Comparison of ENCODE assay signal across 21 cellular contexts in the genomic region with DNA sequence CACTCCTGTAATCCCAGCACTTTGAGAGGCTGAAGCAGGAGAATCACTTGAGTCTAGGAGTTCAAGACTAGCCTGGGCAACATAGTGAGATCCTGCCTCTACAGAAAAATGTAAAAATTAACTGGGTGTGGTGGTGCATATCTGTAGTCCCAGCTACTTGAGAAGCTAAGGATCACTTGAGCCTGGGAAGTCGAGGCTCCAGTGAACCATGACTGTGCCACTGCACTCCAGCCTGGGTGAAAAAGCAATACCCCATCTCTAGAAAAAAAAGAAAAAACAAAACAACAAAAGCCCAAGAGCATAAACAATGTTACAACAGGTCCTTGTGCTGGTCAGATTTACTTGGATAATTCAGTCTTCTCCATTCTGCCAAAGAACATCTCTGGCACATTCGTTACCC. TPM values are rescaled to one million over a fixed set of nuclear protein-coding genes. Genes with fewer than 3 reads are reported as not detected.
DNase-seq lines count a peak whose midpoint lies in the region; ATAC-seq, FAIRE-seq and TF ChIP-seq lines count a peak whose summit lies in the region.
"Had no signal": no experiment of that assay in that cellular context is flagged by ENCODE, and none has a peak within 500 bp of the region (broad histone marks: within the 10 kb centered on the region; RNA-seq: fewer than 3 reads in every experiment).

No MANE protein-coding gene starts in this region.

- H3K36me3 ChIP-seq in K562 (ENCODE audit: control insufficient read depth, insufficient read depth, low read length) = no peaks in the 10 kb centered on the region
- H3K36me3 ChIP-seq: BE2C, MG63 had no signal

- FAIRE-seq in K562 (lab: Jason Lieb, UNC) = no peak
- FAIRE-seq: GM12892, RCC 7860 had no signal

- no peaks in the 10 kb centered on the region for H4K20me1 ChIP-seq in K562 (replicated peaks; ENCODE audit: control insufficient read depth, insufficient read depth, low read length)

- H2AFZ ChIP-seq in K562 (ENCODE audit: low read depth, low read length) = 0 out of 2 replicates have a peak overlapping the region, but pooled peaks have one; percentile 21

- H3K36me3 Mint-ChIP-seq in memory B cell = no peaks in the 10 kb centered on the region

- H3K4me1 ChIP-seq in K562 (replicated peaks in 1 of 2; ENCODE audit: control insufficient read depth in 2 of 2, insufficient read depth in 2 of 2, low read length in 2 of 2) = peaks cover 10 to 40% of the 10 kb centered on the region in 2 experiments
- H3K4me1 ChIP-seq: BE2C had no signal

- H3K4me2 ChIP-seq in K562 (ENCODE audit: insufficient read depth, low read length) = no peak overlapping the region
- H3K4me2 ChIP-seq: KMS-11 had no signal

- TF ChIP-seq CTCF in K562 (IDR thresholded peaks at IDR 0.05 in 2 of 3, conservative IDR thresholded peaks at IDR 0.05 in 1 of 3; ENCODE audit: insufficient read depth in 2 of 3, low read depth in 1 of 3, low read length in 3 of 3) = no peak

- DNase-seq in DMS79 treated with DMSO at 0.1 percent for 48 hours (lab: John Stamatoyannopoulos, UW) (peak; percentile 25), DMS79 (lab: John Stamatoyannopoulos, UW) (no peak), K562 (ENCODE audit: extremely low read depth in 1 of 4, low spot score in 3 of 4) (no peak), memory B cell (ENCODE audit: low spot score in 2 of 2) (no peak), amniotic stem cell (lab: John Stamatoyannopoulos, UW) (no peak), RKO (ENCODE audit: low spot score) (no peak)
- DNase-seq: BE2C, GOT3, MG63, NCI-H1092, NCI-H1694, NCI-H2107, NCI-H2227 treated with DMSO at 0.1 percent for 48 hours, NCI-H524, SHP77 treated with DMSO at 0.1 percent for 48 hours had no signal

- intact Hi-C loops in K562 (cut with micrococcal nuclease) = no loop called here

- no peaks in the 10 kb centered on the region for H3K27me3 ChIP-seq in K562 (ENCODE audit: control insufficient read depth in 2 of 2, insufficient read depth in 2 of 2, low read length in 2 of 2)
- H3K27me3 ChIP-seq: MG63 had no signal

- peak overlapping the region; percentile 55 for H3K27ac Mint-ChIP-seq in memory B cell

- TF ChIP-seq EP300 in K562 (IDR thresholded peaks at IDR 0.05; ENCODE audit: low read length) = no peak

- H3K9me1 ChIP-seq in K562 (ENCODE audit: control insufficient read depth, insufficient read depth, low read length) = no peaks in the 10 kb centered on the region

- H3K4me1 Mint-ChIP-seq in memory B cell = peaks cover 46% of the 10 kb centered on the region

- H3K4me3 ChIP-seq in K562 = no peak overlapping the region
- H3K4me3 ChIP-seq: MG63 had no signal

- CTCF ChIA-PET in K562 (lab: Yijun Ruan, JAX; ENCODE audit: low intra/inter-chr PET ratio) = no interaction called here

- H3K9me3 Mint-ChIP-seq in memory B cell = no peaks in the 10 kb centered on the region

- no peaks in the 10 kb centered on the region for H3K9me3 ChIP-seq in K562 (replicated peaks; ENCODE audit: control insufficient read depth, insufficient read depth, low read depth, low read length)
- H3K9me3 ChIP-seq: BE2C, MG63 had no signal

- BruUV-seq in K562 (replicated peaks; lab: Mats Ljungman, UMichigan) = no TSS peak

- no peak overlapping the region for H3K9ac ChIP-seq in K562 (ENCODE audit: insufficient read depth in 1 of 2, low read depth in 2 of 2, low read length in 2 of 2)
- H3K9ac ChIP-seq: KMS-11 had no signal

- TF ChIP-seq RAD21 in K562 (CRISPR knock-in tag; conservative IDR thresholded peaks at IDR 0.05 in 1 of 2, IDR thresholded peaks at IDR 0.05 in 1 of 2) = no peak

- 77% methylated on average over 2 of the region's 2 CpGs for WGBS in K562 (ENCODE audit: insufficient coverage, low coverage, missing lambda C conversion rate)

- no peaks in the 10 kb centered on the region for H3K79me2 ChIP-seq in K562 (ENCODE audit: control insufficient read depth, insufficient read depth, low read length)

- TF ChIP-seq POLR2A in K562 (conservative IDR thresholded peaks at IDR 0.05) = no peak

- H3K4me3 Mint-ChIP-seq in memory B cell = no peak overlapping the region

- POLR2A ChIA-PET in K562 (lab: Yijun Ruan, JAX) = interaction anchor here (3.8 kb wide), 1 partner anchor 15 kb away, joined by 16 read pairs; no protein-coding TSS in a partner anchor

- ATAC-seq in K562 (no peak), memory B cell (ENCODE audit: low read depth) (no peak), GM19035 (IDR thresholded peaks at IDR 0.05; ENCODE audit: unreplicated experiment) (no peak), GM19395 (IDR thresholded peaks at IDR 0.05; ENCODE audit: unreplicated experiment) (no peak)

- in situ Hi-C loops in K562 (cut with MboI) = no loop called here

- no peaks in the 10 kb centered on the region for H3K27me3 Mint-ChIP-seq in memory B cell

- H3K27ac ChIP-seq in K562 (ENCODE audit: extremely low read depth, low read depth, low read length) = no peak overlapping the region
- H3K27ac ChIP-seq: 22Rv1, KMS-11 had no signal

TF ChIP-seq in K562, 482 proteins besides CTCF, POLR2A, EP300 and RAD21:
- TF ChIP-seq NCOR1 (IDR thresholded peaks at IDR 0.05) = no peak
- TF ChIP-seq RCOR1 (IDR thresholded peaks at IDR 0.05; ENCODE audit: borderline replicate concordance in 1 of 2, low read depth in 2 of 2, low read length in 2 of 2) = no peak
- no peak for TF ChIP-seq ZZZ3 (IDR thresholded peaks at IDR 0.05)
- TF ChIP-seq ZNF121 (CRISPR knock-in tag; conservative IDR thresholded peaks at IDR 0.05) = peak; percentile 40; the same call in 1 of the 2 replicates
- TF ChIP-seq ZKSCAN1 (IDR thresholded peaks at IDR 0.05; ENCODE audit: low read depth, low read length) = no peak

RNA-seq across cellular contexts. Expression of a gene that starts 44.3 kb away (rescaled TPM):
- total RNA-seq in K562 (2011; cell fraction: chromatin; rRNA removed; ENCODE audit: low replicate concordance) = 128 and 138 TPM in 2 replicates
- total RNA-seq in K562 (2011; cell fraction: nucleolus; rRNA removed) = 54.0 and 59.5 TPM in 2 replicates
- total RNA-seq in K562 (2011; cell fraction: nucleoplasm; rRNA removed) = 105 and 166 TPM in 2 replicates
- total RNA-seq in K562 (2014; rRNA removed) (22.0 and 23.8 TPM in 2 replicates), K562 (2014; rRNA removed; fragmentation: Illumina TruSeq; extraction: Trizol) (43.7 and 52.6 TPM in 2 replicates), K562 (2015; rRNA removed; fragmentation: Illumina TruSeq; extraction: Trizol) (39.6 and 42.7 TPM in 2 replicates), K562 (2021) (47.1 and 51.9 TPM in 2 replicates)
- polyA plus RNA-seq in K562 (2011; rRNA removed) (60.6 and 62.4 TPM in 2 replicates), K562 (2014; fragmentation: Illumina TruSeq; extraction: Trizol) (21.0 and 22.9 TPM in 2 replicates), K562 (2014; fragmentation: Nextera tagmentation; extraction: Ambion mirVana) (10 to 100 TPM; 15.9 to 57.6 TPM), K562 (2014; rRNA removed) (14.0 and 15.5 TPM in 2 replicates)
- 26.0 and 33.7 TPM in 2 replicates for polyA plus RNA-seq in K562 (2011; cell fraction: cytosol; rRNA removed)
- polyA plus RNA-seq in K562 (2011; cell fraction: nucleus; rRNA removed) = 34.5 and 36.0 TPM in 2 replicates
- 21.8 and 26.0 TPM in 2 replicates for polyA plus RNA-seq in K562 (2012)
- polyA minus RNA-seq in K562 (2011; rRNA and poly(A)+ RNA removed) = 200 and 204 TPM in 2 replicates
- polyA minus RNA-seq in K562 (2011; cell fraction: cytosol; rRNA and poly(A)+ RNA removed) = 71.2 and 76.9 TPM in 2 replicates
- polyA minus RNA-seq in K562 (2011; cell fraction: nucleus; rRNA and poly(A)+ RNA removed) = 21.1 and 40.8 TPM in 2 replicates
